ENCODE assay signal across 29 cellular contexts in genomic region chr10:130875116-130875515, GRCh38.
DNase-seq lines count a peak whose midpoint lies in the region; ATAC-seq, FAIRE-seq and TF ChIP-seq lines count a peak whose summit lies in the region.
"Had no signal": no experiment of that assay in that cellular context is flagged by ENCODE, and none has a peak within 500 bp of the region (broad histone marks: within the 10 kb centered on the region; RNA-seq: fewer than 3 reads in every experiment).

No MANE protein-coding gene starts in this region.

- H4K20me1 ChIP-seq in HepG2 (ENCODE audit: insufficient read depth, low read length): no peaks in the 10 kb centered on the region
- H4K20me1 ChIP-seq: BLaER1 had no signal

- H3K4me3 ChIP-seq in HepG2 (replicated peaks in 1 of 3; ENCODE audit: insufficient read depth in 1 of 3, low read depth in 2 of 3, low read length in 3 of 3) (no peak overlapping the region), right lobe of liver (no peak overlapping the region), coronary artery (no peak overlapping the region)
- H3K4me3 ChIP-seq: BLaER1 had no signal

- no peaks in the 10 kb centered on the region for H3K36me3 ChIP-seq in HepG2 (replicated peaks in 1 of 2; ENCODE audit: control insufficient read depth in 1 of 2, insufficient read depth in 2 of 2, low read length in 2 of 2)
- no peaks in the 10 kb centered on the region for H3K36me3 ChIP-seq in right lobe of liver
- H3K36me3 ChIP-seq: BE2C, BLaER1 had no signal

- ATAC-seq in HepG2 (no peak), right lobe of liver (no peak), T-cell (replicated peaks in 1 of 4) (no peak)

- H3K4me1 Mint-ChIP-seq in T-cell: peaks cover 0 to 6% (median 0%) of the 10 kb centered on the region in 3 donors
- H3K4me1 Mint-ChIP-seq: CD14-positive monocyte; CD4-positive, alpha-beta memory T cell; CD4-positive, CD25-positive, alpha-beta regulatory T cell; CD8-positive, alpha-beta memory T cell had no signal

- no peaks in the 10 kb centered on the region for H3K79me2 ChIP-seq in HepG2 (ENCODE audit: insufficient read depth, low read length)

- H3K9ac ChIP-seq in HepG2 (ENCODE audit: insufficient read depth, low read depth, low read length): no peak overlapping the region
- H3K9ac ChIP-seq: BLaER1 had no signal

- no TSS peak for BruUV-seq in HepG2 (replicated peaks; lab: Mats Ljungman, UMichigan)

- 0% methylated on average over 2 of the region's 2 CpGs for WGBS in HepG2 (ENCODE audit: low lambda C conversion rate)
- 23% methylated on average over 2 of the region's 2 CpGs for WGBS in right lobe of liver (ENCODE audit: insufficient coverage, low coverage, low lambda C conversion rate, missing lambda C conversion rate)

- TF ChIP-seq CTCF in HepG2 (CRISPR knock-in tag; IDR thresholded peaks at IDR 0.05) (no peak), right lobe of liver (IDR thresholded peaks at IDR 0.05) (no peak), coronary artery (IDR thresholded peaks at IDR 0.05) (no peak)

- H3K27ac ChIP-seq in HepG2 (ENCODE audit: extremely low read length, insufficient read depth, low read length) (no peak overlapping the region), right lobe of liver (no peak overlapping the region), coronary artery (no peak overlapping the region)
- H3K27ac ChIP-seq: BLaER1 had no signal

- H3K27ac Mint-ChIP-seq in T-cell: no peak overlapping the region
- H3K27ac Mint-ChIP-seq: CD14-positive monocyte; CD4-positive, alpha-beta memory T cell; CD4-positive, CD25-positive, alpha-beta regulatory T cell; CD8-positive, alpha-beta memory T cell had no signal

- in situ Hi-C loops in HepG2 (cut with HindIII; ENCODE audit: extremely low pct_ligation_motif_present, low pct_unique_long_range_greater_than_20kb) (no loop called here), G401 (cut with HindIII; ENCODE audit: low sequenced_read_pairs) (no loop called here)

- peaks cover 2 to 6% of the 10 kb centered on the region in 2 donors for H3K27me3 Mint-ChIP-seq in T-cell
- H3K27me3 Mint-ChIP-seq: CD4-positive, CD25-positive, alpha-beta regulatory T cell; CD8-positive, alpha-beta memory T cell had no signal

- TF ChIP-seq POLR2A in HepG2 (IDR thresholded peaks at IDR 0.05; ENCODE audit: insufficient read depth in 1 of 2, low read depth in 2 of 2, low read length in 2 of 2) (no peak), right lobe of liver (IDR thresholded peaks at IDR 0.05) (no peak), GM12891 (IDR thresholded peaks at IDR 0.05; ENCODE audit: low read depth, low read length) (no peak)

- no peak for TF ChIP-seq RAD21 in HepG2 (CRISPR knock-in tag; IDR thresholded peaks at IDR 0.05)

- POLR2A ChIA-PET in HepG2 (lab: Yijun Ruan, JAX) (no interaction called here), T-cell (lab: Charles Lee) (no interaction called here)

- H3K27me3 ChIP-seq in HepG2 (ENCODE audit: control insufficient read depth in 1 of 2, insufficient read depth in 2 of 2, low read length in 2 of 2) (no peaks in the 10 kb centered on the region; a peak in 1 of 5 replicates), right lobe of liver (no peaks in the 10 kb centered on the region)
- H3K27me3 ChIP-seq: BE2C, BLaER1 had no signal

- no peaks in the 10 kb centered on the region for H3K9me3 ChIP-seq in HepG2 (ENCODE audit: low read length)
- H3K9me3 ChIP-seq in right lobe of liver: no peaks in the 10 kb centered on the region
- H3K9me3 ChIP-seq: BE2C, BLaER1 had no signal

- TF ChIP-seq EP300 in HepG2 (IDR thresholded peaks at IDR 0.05; ENCODE audit: low read depth in 2 of 2, low read length in 2 of 2) (no peak), HepG2 (CRISPR knock-in tag; IDR thresholded peaks at IDR 0.05; ENCODE audit: borderline replicate concordance) (no peak)

- intact Hi-C loops in HepG2 (cut with micrococcal nuclease; ENCODE audit: unreplicated experiment) (no loop called here), right lobe of liver (cut with DNase I) (no loop called here)

- CTCF ChIA-PET in HepG2 (lab: Yijun Ruan, JAX; ENCODE audit: low intra/inter-chr PET ratio, low total read pairs): no interaction called here
- CTCF ChIA-PET in T-cell (lab: Charles Lee): no interaction called here

- H2AFZ ChIP-seq in HepG2 (ENCODE audit: low read length): no peak overlapping the region

- H3K4me1 ChIP-seq in HepG2 (ENCODE audit: insufficient read depth, low read length): no peaks in the 10 kb centered on the region
- no peaks in the 10 kb centered on the region for H3K4me1 ChIP-seq in right lobe of liver
- H3K4me1 ChIP-seq: BE2C, BLaER1 had no signal

- H3K36me3 Mint-ChIP-seq in T-cell: no peaks in the 10 kb centered on the region
- H3K36me3 Mint-ChIP-seq: CD14-positive monocyte; CD4-positive, alpha-beta memory T cell; CD4-positive, CD25-positive, alpha-beta regulatory T cell; CD8-positive, alpha-beta memory T cell had no signal

- DNase-seq in HepG2 (ENCODE audit: low spot score) (no peak), right lobe of liver (no peak), coronary artery (ENCODE audit: low spot score) (peak; percentile 16), mesenteric fat pad (ENCODE audit: low spot score) (peak; percentile 16), GM12891 (ENCODE audit: insufficient read length, low spot score) (no peak), G401 (ENCODE audit: low spot score) (no peak), T-cell (no peak)
- DNase-seq: 8988T; ACHN; BE2C; C1 segment of cervical spinal cord; CD4-positive, alpha-beta memory T cell; CD4-positive, CD25-positive, alpha-beta regulatory T cell; COR-L47; DMS 273 treated with DMSO at 0.1 percent for 48 hours; DMS153; DMS53; DMS79; DND-41; EL; GF-D8 had no signal

- FAIRE-seq in HepG2 (lab: Jason Lieb, UNC) (no peak), GM12891 (lab: Jason Lieb, UNC) (no peak)
- FAIRE-seq: A204.1, G401.6, GM12892, GM18507, GM19239 had no signal

- no peak overlapping the region for H3K4me2 ChIP-seq in HepG2 (ENCODE audit: low read depth, low read length)
- H3K4me2 ChIP-seq: BLaER1 had no signal

- peaks cover 0 to 8% (median 0%) of the 10 kb centered on the region in 3 donors for H3K9me3 Mint-ChIP-seq in T-cell

- H3K4me3 Mint-ChIP-seq in T-cell: no peak overlapping the region
- H3K4me3 Mint-ChIP-seq: CD14-positive monocyte; CD4-positive, alpha-beta memory T cell; CD4-positive, CD25-positive, alpha-beta regulatory T cell; CD8-positive, alpha-beta memory T cell had no signal

TF ChIP-seq in HepG2, 621 proteins besides CTCF, POLR2A, EP300 and RAD21:
- TF ChIP-seq KLF15 (CRISPR knock-in tag; IDR thresholded peaks at IDR 0.05; ENCODE audit: borderline replicate concordance) (no peak), GABPA (IDR thresholded peaks at IDR 0.05; ENCODE audit: low read depth, low read length) (no peak), GABPA (CRISPR knock-in tag; IDR thresholded peaks at IDR 0.05; ENCODE audit: low read depth) (no peak)
- TF ChIP-seq, protein P1, sequence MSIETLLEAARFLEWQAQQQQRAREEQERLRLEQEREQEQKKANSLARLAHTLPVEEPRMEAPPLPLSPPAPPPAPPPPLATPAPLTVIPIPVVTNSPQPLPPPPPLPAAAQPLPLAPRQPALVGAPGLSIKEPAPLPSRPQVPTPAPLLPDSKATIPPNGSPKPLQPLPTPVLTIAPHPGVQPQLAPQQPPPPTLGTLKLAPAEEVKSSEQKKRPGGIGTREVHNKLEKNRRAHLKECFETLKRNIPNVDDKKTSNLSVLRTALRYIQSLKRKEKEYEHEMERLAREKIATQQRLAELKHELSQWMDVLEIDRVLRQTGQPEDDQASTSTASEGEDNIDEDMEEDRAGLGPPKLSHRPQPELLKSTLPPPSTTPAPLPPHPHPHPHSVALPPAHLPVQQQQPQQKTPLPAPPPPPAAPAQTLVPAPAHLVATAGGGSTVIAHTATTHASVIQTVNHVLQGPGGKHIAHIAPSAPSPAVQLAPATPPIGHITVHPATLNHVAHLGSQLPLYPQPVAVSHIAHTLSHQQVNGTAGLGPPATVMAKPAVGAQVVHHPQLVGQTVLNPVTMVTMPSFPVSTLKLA (IDR thresholded peaks at IDR 0.05): peak; percentile 59
TF ChIP-seq in HepG2: peak in this region for 1.

TF ChIP-seq in GM12891, 5 proteins besides CTCF, POLR2A, EP300 and RAD21:
- TF ChIP-seq POLR2AphosphoS5 (IDR thresholded peaks at IDR 0.05; ENCODE audit: low read depth, low read length) (no peak), SPI1 (IDR thresholded peaks at IDR 0.05; ENCODE audit: low read depth, low read length) (no peak), TAF1 (IDR thresholded peaks at IDR 0.05; ENCODE audit: low read depth, low read length) (no peak), POU2F2 (IDR thresholded peaks at IDR 0.05; ENCODE audit: low read depth, low read length) (no peak), PAX5 (IDR thresholded peaks at IDR 0.05; ENCODE audit: insufficient read depth, low read length, severe bottlenecking) (no peak)
TF ChIP-seq in GM12891: peak in this region for 0.

Comparison
In these comparisons a context has a peak if more than half of its experiments do, and no peak if none do; other contexts are left out.
1. DNase-seq: peak in coronary artery (single experiment) and mesenteric fat pad (single experiment); none in HepG2 (single experiment), right lobe of liver (0 of 3), GM12891 (single experiment), G401 (single experiment) and T-cell (0 of 34).